In the genomic region with DNA sequence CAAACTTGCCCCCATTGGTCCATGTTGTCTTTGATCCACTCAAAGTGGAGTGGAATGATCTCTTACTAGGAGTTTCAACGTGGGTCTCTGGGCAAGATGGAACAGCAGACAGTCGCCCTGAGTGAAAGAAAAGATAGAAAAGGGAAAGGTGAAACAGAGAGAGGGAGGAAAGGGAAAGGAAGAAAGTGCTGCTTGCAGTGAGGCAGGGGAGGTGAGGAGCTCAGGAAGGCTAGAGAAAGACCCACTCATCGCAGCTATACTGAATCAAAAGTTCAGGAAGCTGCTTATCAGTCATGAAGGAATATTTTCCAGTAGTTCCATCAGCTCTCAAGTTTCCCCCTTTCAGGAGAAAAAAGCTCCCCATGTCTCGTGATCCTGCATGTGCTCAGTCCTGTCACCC, we compare ENCODE assay signal across 14 cellular contexts.
DNase-seq lines count a peak whose midpoint lies in the region; TF ChIP-seq lines count a peak whose summit lies in the region.
"Had no signal": no experiment of that assay in that cellular context is flagged by ENCODE, and none has a peak within 500 bp of the region (broad histone marks: within the 10 kb centered on the region; RNA-seq: fewer than 3 reads in every experiment).

No MANE protein-coding gene starts in this region.

- H3K18ac ChIP-seq in H9 (ENCODE audit: insufficient read length, low read depth, low read length) = no peak overlapping the region

- no peak overlapping the region for H4K5ac ChIP-seq in H9 (ENCODE audit: insufficient read length, low read depth, low read length)

- H3K36me3 Mint-ChIP-seq in H9 (ENCODE audit: insufficient read depth in 1 of 3, low read depth in 3 of 3) (no peaks in the 10 kb centered on the region; a peak in 2 of 7 replicates), glutamatergic neuron (ENCODE audit: unreplicated experiment) (no peaks in the 10 kb centered on the region)

- no peak overlapping the region for H4K91ac ChIP-seq in H9 (ENCODE audit: insufficient read length, low read depth, low read length)

- H3K9ac ChIP-seq in H9 (ENCODE audit: extremely low read depth, insufficient read length, low read length) = no peak overlapping the region
- no peak overlapping the region for H3K9ac ChIP-seq in HUES48 (ENCODE audit: low read depth, low read length)
- H3K9ac ChIP-seq in adipocyte (ENCODE audit: low read length) = peak overlapping the region; percentile 56

- no peak overlapping the region for H3K23ac ChIP-seq in H9 (ENCODE audit: insufficient read length, low read depth, low read length)

- H3K79me1 ChIP-seq in H9 (ENCODE audit: insufficient read depth, low read depth, low read length, poor library complexity, severe bottlenecking) = no peaks in the 10 kb centered on the region

- H3K27ac ChIP-seq in H9 (ENCODE audit: insufficient read length, low read depth, low read length) (no peak overlapping the region), HUES48 (ENCODE audit: low read depth, low read length) (peak overlapping the region; percentile 6), osteoblast (ENCODE audit: low read depth, low read length) (no peak overlapping the region)

- no CpG with 5 or more reads among the region's 4 CpGs for WGBS in H9 (ENCODE audit: extremely low coverage, insufficient read length, low lambda C conversion rate)

- H2AK5ac ChIP-seq in H9 (ENCODE audit: insufficient read length, low read length) = no peak overlapping the region

- peaks cover 44 to 55% of the 10 kb centered on the region in 2 experiments for H3K4me1 Mint-ChIP-seq in H9
- H3K4me1 Mint-ChIP-seq in glutamatergic neuron (ENCODE audit: low read depth, unreplicated experiment) = peaks cover 5% of the 10 kb centered on the region
- H3K4me1 Mint-ChIP-seq: B cell had no signal

- H3K4me3 Mint-ChIP-seq in H9 (no peak overlapping the region), glutamatergic neuron (ENCODE audit: unreplicated experiment) (no peak overlapping the region)
- H3K4me3 Mint-ChIP-seq: B cell; CD4-positive, alpha-beta T cell had no signal

- H3K4me3 ChIP-seq in HUES48 (ENCODE audit: low read depth, low read length) (no peak overlapping the region), adipocyte (ENCODE audit: low read length) (peak overlapping the region; percentile 1), osteoblast (ENCODE audit: insufficient read depth, low read length) (no peak overlapping the region)

- no peak overlapping the region for H4K8ac ChIP-seq in H9 (replicated peaks; ENCODE audit: insufficient read length, low read depth, low read length)

- H3K36me3 ChIP-seq in HUES48 (ENCODE audit: control insufficient read depth, insufficient read depth, low read length) (no peaks in the 10 kb centered on the region), adipocyte (ENCODE audit: control insufficient read depth, insufficient read depth, low read length, severe bottlenecking) (no peaks in the 10 kb centered on the region), osteoblast (ENCODE audit: insufficient read depth, low read length) (no peaks in the 10 kb centered on the region)

- H3K4me2 ChIP-seq in H9 (ENCODE audit: insufficient read depth, insufficient read length, low read length) = peak overlapping the region; percentile 18
- H3K4me2 ChIP-seq in osteoblast (ENCODE audit: insufficient read depth, low read length) = peak overlapping the region; percentile 64

- H2BK5ac ChIP-seq in H9 (ENCODE audit: insufficient read length, low read length) = no peak overlapping the region

- no peak for TF ChIP-seq CTCF in H9 (conservative IDR thresholded peaks at IDR 0.05)
- no peak for TF ChIP-seq CTCF in osteoblast (IDR thresholded peaks at IDR 0.05; ENCODE audit: extremely low read depth, low read depth, low read length)
- TF ChIP-seq CTCF in glutamatergic neuron (IDR thresholded peaks at IDR 0.05; ENCODE audit: partially characterized antibody, unreplicated experiment) = no peak

- H3K23me2 ChIP-seq in H9 (ENCODE audit: insufficient read length, low read depth, low read length, poor library complexity, severe bottlenecking) = no peaks in the 10 kb centered on the region

- no peak overlapping the region for H2BK12ac ChIP-seq in H9 (ENCODE audit: insufficient read length, low read depth, low read length)

- H3K27me3 ChIP-seq in H9 (ENCODE audit: insufficient read depth, low read length) (no peaks in the 10 kb centered on the region), HUES48 (ENCODE audit: control insufficient read depth, insufficient read depth, low read length) (no peaks in the 10 kb centered on the region), adipocyte (replicated peaks; ENCODE audit: control insufficient read depth, insufficient read depth, low read length) (no peaks in the 10 kb centered on the region), osteoblast (ENCODE audit: insufficient read depth, low read length) (no peaks in the 10 kb centered on the region)

- H2BK120ac ChIP-seq in H9 (ENCODE audit: low read depth, low read length, poor library complexity, severe bottlenecking) = no peak overlapping the region

- no peak for DNase-seq in H9
- DNase-seq in adipocyte (ENCODE audit: low read depth) = no peak
- DNase-seq in osteoblast (ENCODE audit: insufficient read length, low spot score, missing footprints) = no peak
- no peak for DNase-seq in glutamatergic neuron
- DNase-seq in stimulated activated CD4-positive, alpha-beta T cell treated with anti-CD3 and anti-CD28 coated beads, Interleukin-2, amount 100 ng/mL, for 24 hours = no peak
- no peak for DNase-seq in NAMALWA (ENCODE audit: low spot score)
- DNase-seq: C1 segment of cervical spinal cord; CD4-positive, alpha-beta T cell; DMS153; DMS79 treated with DMSO at 0.1 percent for 48 hours; GOT3; KBM-7 had no signal

- H4K20me1 ChIP-seq in H9 (ENCODE audit: control insufficient read depth, insufficient read depth, insufficient read length) (no peaks in the 10 kb centered on the region), osteoblast (ENCODE audit: insufficient read depth, low read length) (peaks cover 4% of the 10 kb centered on the region)

- no peak overlapping the region for H3K14ac ChIP-seq in H9 (ENCODE audit: insufficient read depth, low read length)

- H3K27me3 Mint-ChIP-seq in H9 (ENCODE audit: low read depth) (peaks cover 8% of the 10 kb centered on the region), glutamatergic neuron (ENCODE audit: unreplicated experiment) (peaks cover 3% of the 10 kb centered on the region)

- H2AFZ ChIP-seq in H9 (ENCODE audit: low read length) = no peak overlapping the region
- H2AFZ ChIP-seq in osteoblast (ENCODE audit: low read length) = peak overlapping the region; percentile 54

- H3K27ac Mint-ChIP-seq in H9 (peak overlapping the region in 1 of 3 experiments; percentile 79; a peak in 3 of 7 replicates), glutamatergic neuron (ENCODE audit: unreplicated experiment) (no peak overlapping the region)
- H3K27ac Mint-ChIP-seq: B cell; CD4-positive, alpha-beta T cell had no signal

- no peak overlapping the region for H3K56ac ChIP-seq in H9 (ENCODE audit: insufficient read length, low read depth, low read length)

- H3K4ac ChIP-seq in H9 (ENCODE audit: low read depth, low read length) = no peak overlapping the region

- H2BK20ac ChIP-seq in H9 (ENCODE audit: low read depth, low read length, poor library complexity, severe bottlenecking) = no peak overlapping the region

- H3K79me2 ChIP-seq in H9 (ENCODE audit: insufficient read depth, low read length) (no peaks in the 10 kb centered on the region), osteoblast (ENCODE audit: insufficient read depth, low read length) (no peaks in the 10 kb centered on the region)

- no peak overlapping the region for H3T11ph ChIP-seq in H9 (ENCODE audit: low read length)

- H2BK15ac ChIP-seq in H9 (ENCODE audit: low read depth, low read length) = no peak overlapping the region

- H3K9me3 ChIP-seq in H9 (ENCODE audit: control insufficient read depth, low read depth, low read length) (no peaks in the 10 kb centered on the region), HUES48 (ENCODE audit: control insufficient read depth, insufficient read depth, low read length) (no peaks in the 10 kb centered on the region), adipocyte (ENCODE audit: control insufficient read depth, low read length) (peaks cover 6% of the 10 kb centered on the region), osteoblast (ENCODE audit: low read depth, low read length) (no peaks in the 10 kb centered on the region)

- H3K4me1 ChIP-seq in H9 (ENCODE audit: insufficient read depth, low read length) (no peaks in the 10 kb centered on the region; the same call in 1 of the 2 replicates), HUES48 (ENCODE audit: control insufficient read depth, insufficient read depth, low read length) (peaks cover 48% of the 10 kb centered on the region), adipocyte (ENCODE audit: control insufficient read depth, insufficient read depth, low read length) (peaks cover 36% of the 10 kb centered on the region), osteoblast (ENCODE audit: insufficient read depth, low read length) (peaks cover 18% of the 10 kb centered on the region)

- peaks cover 0 to 4% of the 10 kb centered on the region in 2 experiments; a peak in 4 of 5 replicates for H3K9me3 Mint-ChIP-seq in H9
- peaks cover 7% of the 10 kb centered on the region for H3K9me3 Mint-ChIP-seq in glutamatergic neuron (ENCODE audit: unreplicated experiment)
- H3K9me3 Mint-ChIP-seq: CD4-positive, alpha-beta T cell had no signal
